9 cellular contexts compared by ENCODE assay signal in genomic region chrX:37786666-37787337, GRCh38. TPM values are rescaled to one million over a fixed set of nuclear protein-coding genes. Genes with fewer than 3 reads are reported as not detected.
DNase-seq lines count a peak whose midpoint lies in the region; ATAC-seq and TF ChIP-seq lines count a peak whose summit lies in the region.
"Had no signal": no experiment of that assay in that cellular context is flagged by ENCODE, and none has a peak within 500 bp of the region (broad histone marks: within the 10 kb centered on the region; RNA-seq: fewer than 3 reads in every experiment).

No MANE protein-coding gene starts in this region.

- peak overlapping the region in 1 of 2 donors; percentile 18 for H3K4me3 Mint-ChIP-seq in activated T-cell treated with anti-CD3 and anti-CD28 coated beads, Interleukin-2, amount 50 U/mL, for 72 hours
- no peak overlapping the region for H3K4me3 Mint-ChIP-seq in activated T-cell treated with anti-CD3 and anti-CD28 coated beads, Interleukin-2, amount 50 U/mL, for 24 hours
- H3K4me3 Mint-ChIP-seq in GM23338 = no peak overlapping the region
- H3K4me3 Mint-ChIP-seq: T-helper 1 cell treated with Interleukin-12 subunit alpha and Interleukin-12 subunit beta and Interleukin-4 antibody, amounts not matched to agents 30 μg/mL and 1 μg/mL, for 36 hours had no signal

- no peak for DNase-seq in activated T-cell treated with anti-CD3 and anti-CD28 coated beads, Interleukin-2, amount 50 U/mL, for 72 hours
- no peak for DNase-seq in activated T-cell treated with anti-CD3 and anti-CD28 coated beads, Interleukin-2, amount 50 U/mL, for 24 hours
- DNase-seq in OCI-M1 (lab: John Stamatoyannopoulos, UW) = peak; percentile 50
- DNase-seq in D341Med (ENCODE audit: low spot score) = no peak
- DNase-seq in NCI-H524 treated with DMSO at 0.1 percent for 48 hours (lab: John Stamatoyannopoulos, UW) = no peak
- DNase-seq in GM23338 (ENCODE audit: low spot score) = no peak

- TF ChIP-seq CTCF in GM23338 (conservative IDR thresholded peaks at IDR 0.05; ENCODE audit: low read depth in 2 of 2) = no peak

- WGBS in thymus = 63% methylated on average over 3 of the region's 3 CpGs

- H3K36me3 ChIP-seq in thymus (ENCODE audit: control insufficient read depth, insufficient read depth) (no peaks in the 10 kb centered on the region), GM23338 (ENCODE audit: insufficient read depth) (no peaks in the 10 kb centered on the region)

- no peaks in the 10 kb centered on the region for H3K9me3 ChIP-seq in thymus (ENCODE audit: control insufficient read depth)

- H3K4me1 Mint-ChIP-seq in activated T-cell treated with anti-CD3 and anti-CD28 coated beads, Interleukin-2, amount 50 U/mL, for 72 hours (ENCODE audit: low read depth) = peaks cover 15% of the 10 kb centered on the region
- peaks cover 26% of the 10 kb centered on the region for H3K4me1 Mint-ChIP-seq in activated T-cell treated with anti-CD3 and anti-CD28 coated beads, Interleukin-2, amount 50 U/mL, for 24 hours (ENCODE audit: low read depth)
- no peaks in the 10 kb centered on the region for H3K4me1 Mint-ChIP-seq in GM23338

- H3K9me3 Mint-ChIP-seq in activated T-cell treated with anti-CD3 and anti-CD28 coated beads, Interleukin-2, amount 50 U/mL, for 72 hours = peaks cover 0 to 3% of the 10 kb centered on the region in 2 donors
- no peaks in the 10 kb centered on the region for H3K9me3 Mint-ChIP-seq in activated T-cell treated with anti-CD3 and anti-CD28 coated beads, Interleukin-2, amount 50 U/mL, for 24 hours
- H3K9me3 Mint-ChIP-seq in GM23338 = no peaks in the 10 kb centered on the region
- H3K9me3 Mint-ChIP-seq: T-helper 1 cell treated with Interleukin-12 subunit alpha and Interleukin-12 subunit beta and Interleukin-4 antibody, amounts not matched to agents 30 μg/mL and 1 μg/mL, for 36 hours had no signal

- no peaks in the 10 kb centered on the region for H3K79me2 ChIP-seq in GM23338 (replicated peaks; ENCODE audit: insufficient read depth)

- peaks cover 11% of the 10 kb centered on the region for H3K27me3 Mint-ChIP-seq in activated T-cell treated with anti-CD3 and anti-CD28 coated beads, Interleukin-2, amount 50 U/mL, for 72 hours (ENCODE audit: low read depth)
- H3K27me3 Mint-ChIP-seq in activated T-cell treated with anti-CD3 and anti-CD28 coated beads, Interleukin-2, amount 50 U/mL, for 24 hours = peaks cover 34% of the 10 kb centered on the region
- H3K27me3 Mint-ChIP-seq in GM23338 (ENCODE audit: insufficient read depth, low read depth, poor library complexity) = no peaks in the 10 kb centered on the region

- no peaks in the 10 kb centered on the region for H4K20me1 ChIP-seq in GM23338 (replicated peaks; ENCODE audit: insufficient read depth)

- H3K27me3 ChIP-seq in thymus (ENCODE audit: control insufficient read depth, insufficient read depth) (no peaks in the 10 kb centered on the region), GM23338 (ENCODE audit: insufficient read depth) (no peaks in the 10 kb centered on the region)

- no peaks in the 10 kb centered on the region for H3K4me1 ChIP-seq in thymus (ENCODE audit: control insufficient read depth, insufficient read depth, low read length)
- no peaks in the 10 kb centered on the region for H3K4me1 ChIP-seq in GM23338 (ENCODE audit: insufficient read depth)

- no peaks in the 10 kb centered on the region for H3K36me3 Mint-ChIP-seq in activated T-cell treated with anti-CD3 and anti-CD28 coated beads, Interleukin-2, amount 50 U/mL, for 72 hours (ENCODE audit: insufficient read depth in 2 of 2)
- no peaks in the 10 kb centered on the region for H3K36me3 Mint-ChIP-seq in activated T-cell treated with anti-CD3 and anti-CD28 coated beads, Interleukin-2, amount 50 U/mL, for 24 hours (ENCODE audit: low read depth)
- no peaks in the 10 kb centered on the region for H3K36me3 Mint-ChIP-seq in GM23338 (ENCODE audit: low read depth)

- no peak overlapping the region for H3K4me2 ChIP-seq in GM23338

- H3K4me3 ChIP-seq in thymus (ENCODE audit: low read length) = no peak overlapping the region
- no peak overlapping the region for H3K4me3 ChIP-seq in GM23338

- ATAC-seq in activated T-cell treated with anti-CD3 and anti-CD28 coated beads, Interleukin-2, amount 50 U/mL, for 72 hours (replicated peaks in 1 of 2) = peak; percentile 55 to 59
- ATAC-seq in HG02885 (IDR thresholded peaks at IDR 0.05; ENCODE audit: poor library complexity, unreplicated experiment) (peak; percentile 76), GM23338 (no peak)

- peak overlapping the region; percentile 52 for H3K27ac ChIP-seq in thymus (ENCODE audit: low read depth)
- H3K27ac ChIP-seq in GM23338 (ENCODE audit: low read depth) = no peak overlapping the region

- no peaks in the 10 kb centered on the region for H3F3A ChIP-seq in GM23338 (replicated peaks; ENCODE audit: low read depth)

- no peak overlapping the region for H2AFZ ChIP-seq in GM23338

- H3K27ac Mint-ChIP-seq in activated T-cell treated with anti-CD3 and anti-CD28 coated beads, Interleukin-2, amount 50 U/mL, for 72 hours = peak overlapping the region; percentile 38
- no peak overlapping the region for H3K27ac Mint-ChIP-seq in activated T-cell treated with anti-CD3 and anti-CD28 coated beads, Interleukin-2, amount 50 U/mL, for 24 hours
- H3K27ac Mint-ChIP-seq in GM23338 = no peak overlapping the region
- H3K27ac Mint-ChIP-seq: T-helper 1 cell treated with Interleukin-12 subunit alpha and Interleukin-12 subunit beta and Interleukin-4 antibody, amounts not matched to agents 30 μg/mL and 1 μg/mL, for 36 hours had no signal

- no peaks in the 10 kb centered on the region for H3K9me2 ChIP-seq in GM23338 (ENCODE audit: insufficient read depth)

TF ChIP-seq in GM23338, 12 proteins besides CTCF, POLR2A, EP300 and RAD21 (continues in another document):
- TF ChIP-seq ZNF331 (CRISPR knock-in tag; IDR thresholded peaks at IDR 0.05; ENCODE audit: low read depth) (no peak), CREB1 (CRISPR knock-in tag; IDR thresholded peaks at IDR 0.05; ENCODE audit: low read depth) (no peak), ZNF114 (CRISPR knock-in tag; IDR thresholded peaks at IDR 0.05) (no peak), ZNF462 (CRISPR knock-in tag; IDR thresholded peaks at IDR 0.05) (no peak), POLR2AphosphoS5 (IDR thresholded peaks at IDR 0.05; ENCODE audit: low read depth) (no peak), JUNB (IDR thresholded peaks at IDR 0.05; ENCODE audit: unreplicated experiment) (no peak)

RNA-seq across cellular contexts. Expression of gene CYBB, which starts 6.9 kb away (rescaled TPM):
- under 1 TPM; 0.38 to 0.39 TPM for total RNA-seq in activated T-cell treated with anti-CD3 and anti-CD28 coated beads, Interleukin-2, amount 50 U/mL, for 72 hours
- polyA plus RNA-seq in thymus (7.6 TPM), GM23338 (2016; fragmentation: Nextera tagmentation; extraction: Ambion mirVana) (0.06 TPM in 1 of 2 replicates, not detected in the other)
- total RNA-seq in GM23338 (2014; rRNA removed; shearing (Covaris generic)) = 0.04 TPM in 1 of 2 replicates, not detected in the other
